8 cellular contexts compared by ENCODE assay signal in the genomic region with DNA sequence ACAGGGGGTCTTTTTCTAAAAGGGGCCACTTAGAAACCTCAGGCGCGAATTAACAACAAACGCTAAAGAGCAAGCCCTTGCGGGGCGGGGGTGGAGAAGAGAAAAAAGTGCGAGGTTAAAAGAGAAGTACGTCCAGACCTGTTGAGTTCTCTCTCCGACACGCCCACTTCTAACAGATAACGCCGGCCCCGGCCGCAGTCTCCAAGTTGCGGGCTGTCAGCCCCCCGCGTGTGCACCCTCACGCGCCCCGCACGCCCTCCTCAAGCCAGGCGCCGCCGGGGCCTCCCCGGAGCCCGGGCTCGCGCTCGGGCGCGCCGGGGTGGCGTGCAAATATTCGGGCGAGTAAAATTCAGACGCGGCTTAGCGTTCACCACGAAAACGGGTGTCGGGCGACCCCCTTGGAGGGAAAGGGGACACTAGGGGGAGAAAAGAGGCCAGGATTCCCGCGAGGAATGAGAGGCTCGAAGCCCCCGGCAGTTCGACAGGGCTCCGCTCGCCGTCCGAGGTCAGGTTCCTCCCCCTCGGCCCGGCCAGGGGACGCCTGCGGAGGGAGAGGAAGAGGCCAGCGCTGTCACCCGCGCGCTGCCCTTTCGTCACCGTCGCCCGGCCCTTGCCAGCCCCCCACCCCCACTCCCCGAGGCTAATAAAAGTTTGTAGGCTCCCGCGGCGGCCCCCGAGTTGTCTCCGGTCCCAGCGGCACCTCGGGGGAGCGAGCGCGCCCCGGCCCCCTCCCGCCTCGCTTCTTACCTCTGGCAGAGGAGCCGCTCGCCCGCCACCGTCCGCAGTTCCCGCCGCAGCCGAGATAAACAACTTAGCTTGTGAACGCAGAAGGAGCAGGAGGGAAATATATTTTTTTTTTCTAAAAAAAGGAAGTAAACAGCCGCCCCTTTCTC. TPM values are rescaled to one million over a fixed set of nuclear protein-coding genes. Genes with fewer than 3 reads are reported as not detected.
DNase-seq lines count a peak whose midpoint lies in the region; ATAC-seq and TF ChIP-seq lines count a peak whose summit lies in the region.

No MANE protein-coding gene starts in this region.

- H3K4me3 ChIP-seq in lower leg skin (ENCODE audit: low read depth, poor library complexity, severe bottlenecking) = peak overlapping the region; percentile 59

- DNase-seq in DMS79 treated with DMSO at 0.1 percent for 48 hours (lab: John Stamatoyannopoulos, UW) = peak; percentile 4
- DNase-seq in DMS79 (lab: John Stamatoyannopoulos, UW) = no peak
- DNase-seq in NCI-H510A (lab: John Stamatoyannopoulos, UW) = peak; percentile 15
- peak; percentile 32 to 41 for DNase-seq in activated CD4-positive, alpha-beta T cell treated with anti-CD3 and anti-CD28 coated beads, Interleukin-2, amount 50 U/mL, for 4 hours
- DNase-seq in ecto neural progenitor cell (ENCODE audit: low spot score) = peak; percentile 72
- peak; percentile 57 to 92 for DNase-seq in lower leg skin (ENCODE audit: low spot score in 2 of 2)
- peak; percentile 47 to 51 for DNase-seq in stimulated activated CD4-positive, alpha-beta T cell treated with anti-CD3 and anti-CD28 coated beads, Interleukin-4, amount 100 ng/mL, for 4 hours

- TF ChIP-seq POLR2A in lower leg skin (IDR thresholded peaks at IDR 0.05) = no peak

- no peak for TF ChIP-seq CTCF in lower leg skin (IDR thresholded peaks at IDR 0.05)

- WGBS in lower leg skin, 2 donors = 1% methylated on average over 67 to 76 of the region's 86 CpGs

- intact Hi-C loops in lower leg skin (cut with DNase I; ENCODE audit: low total_unique reads) = no loop called here

- ATAC-seq in GM18517 (IDR thresholded peaks at IDR 0.05; ENCODE audit: unreplicated experiment) = no peak

RNA-seq across cellular contexts. Expression of gene NR3C1, which starts 0.8 kb away (rescaled TPM):
- total RNA-seq in lower leg skin = 10 to 100 TPM; 40.4 to 55.0 (median 45.2) TPM
